In genomic region chr10:90738885-90739284, GRCh38 we compare ENCODE assay signal across 23 cellular contexts.
DNase-seq lines count a peak whose midpoint lies in the region; ATAC-seq lines count a peak whose summit lies in the region.
"Had no signal": no experiment of that assay in that cellular context is flagged by ENCODE, and none has a peak within 500 bp of the region (broad histone marks: within the 10 kb centered on the region; RNA-seq: fewer than 3 reads in every experiment).

No MANE protein-coding gene starts in this region.

- ATAC-seq in HG03460 (IDR thresholded peaks at IDR 0.05; ENCODE audit: unreplicated experiment): no peak
- ATAC-seq: GM23338, HepG2, K562, T-cell had no signal

- DNase-seq in DMS 273 treated with DMSO at 0.1 percent for 48 hours (lab: John Stamatoyannopoulos, UW): peak; percentile 83
- peak; percentile 10 for DNase-seq in NCI-H2171 (lab: John Stamatoyannopoulos, UW)
- DNase-seq in fibroblast of peridontal ligament (ENCODE audit: extremely low read depth): peak; percentile 13
- DNase-seq in left kidney (ENCODE audit: low read depth, low spot score): peak; percentile 20
- no peak for DNase-seq in cardiac septum (ENCODE audit: low spot score)
- no peak for DNase-seq in NOMO-1 treated with DMSO at 0.1 percent for 48 hours (lab: John Stamatoyannopoulos, UW; ENCODE audit: unreplicated experiment)
- DNase-seq in activated CD4-positive, alpha-beta T cell treated with anti-CD3 and anti-CD28 coated beads for 1 hour: no peak
- DNase-seq: AML-193; CD4-positive, alpha-beta T cell; H9; Kasumi-1; NCI-H1092 treated with DMSO at 0.1 percent for 48 hours; NCI-H1436; NCI-H1930; NCI-H226; NCI-H748 treated with DMSO at 0.1 percent for 48 hours; Right ventricle myocardium superior; RPMI8226; T-cell had no signal

- intact Hi-C loops in cardiac septum (cut with DNase I): no loop called here

Comparison
In these comparisons a context has a peak if more than half of its experiments do, and no peak if none do; other contexts are left out.
1. DNase-seq: peak in DMS 273 treated with DMSO at 0.1 percent for 48 hours (single experiment), NCI-H2171 (single experiment), fibroblast of peridontal ligament (single experiment) and left kidney (single experiment); none in cardiac septum (single experiment), NOMO-1 treated with DMSO at 0.1 percent for 48 hours (single experiment) and activated CD4-positive, alpha-beta T cell treated with anti-CD3 and anti-CD28 coated beads for 1 hour (single experiment).